In the genomic region with DNA sequence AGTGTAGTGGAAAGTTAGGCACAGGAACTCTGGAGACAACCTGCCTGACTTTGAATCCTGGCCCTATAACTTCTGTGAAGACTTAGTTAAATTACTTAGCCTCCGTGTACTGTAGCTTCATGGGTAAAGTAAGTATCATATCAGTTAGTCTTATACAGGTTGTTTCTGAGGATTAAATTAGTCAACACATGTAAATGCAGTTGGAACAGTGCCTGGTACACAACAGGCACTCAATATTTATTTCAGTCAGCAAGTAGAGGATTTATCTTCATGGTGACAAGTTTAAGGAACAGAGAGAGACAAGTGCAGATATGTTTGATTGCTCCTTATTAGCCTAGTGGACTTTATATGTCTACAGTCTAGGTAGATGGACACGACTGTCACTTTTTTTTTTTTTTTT, we compare ENCODE assay signal across 11 cellular contexts. TPM values are rescaled to one million over a fixed set of nuclear protein-coding genes. Genes with fewer than 3 reads are reported as not detected.
A peak's percentile ranks its signal among the peaks of the same experiment; 100 is the strongest.
DNase-seq lines count a peak whose midpoint lies in the region; ATAC-seq and TF ChIP-seq lines count a peak whose summit lies in the region.
"Had no signal": no experiment of that assay in that cellular context is flagged by ENCODE, and none has a peak within 500 bp of the region (broad histone marks: within the 10 kb centered on the region; RNA-seq: fewer than 3 reads in every experiment).

No MANE protein-coding gene starts in this region.

- peaks cover 12 to 32% (median 13%) of the 10 kb centered on the region in 3 donors for H3K27me3 Mint-ChIP-seq in immature natural killer cell (ENCODE audit: low read depth in 3 of 3)

- H3K27me3 ChIP-seq in heart left ventricle (peaks cover 0 to 45% (median 18%) of the 10 kb centered on the region in 9 donors), ascending aorta (no peaks in the 10 kb centered on the region), upper lobe of right lung (peaks cover 10% of the 10 kb centered on the region)

- H3K27ac Mint-ChIP-seq in immature natural killer cell: no peak overlapping the region

- peaks cover 0 to 28% (median 8%) of the 10 kb centered on the region in 12 donors for H3K4me1 ChIP-seq in heart left ventricle
- H3K4me1 ChIP-seq in ascending aorta: peaks cover 3 to 6% of the 10 kb centered on the region in 2 donors
- peaks cover 28% of the 10 kb centered on the region for H3K4me1 ChIP-seq in upper lobe of right lung

- H3K4me3 Mint-ChIP-seq in immature natural killer cell: peak overlapping the region in 3 of 5 donors; percentile 10 to 90 (median 75)

- no peak overlapping the region for H3K27ac ChIP-seq in heart left ventricle
- no peak overlapping the region for H3K27ac ChIP-seq in ascending aorta
- H3K27ac ChIP-seq in upper lobe of right lung: no peak overlapping the region

- ATAC-seq in heart left ventricle (no peak), upper lobe of right lung (no peak), HG02852 (IDR thresholded peaks at IDR 0.05; ENCODE audit: unreplicated experiment) (no peak)
- ATAC-seq: left colon had no signal

- intact Hi-C loops in heart left ventricle (cut with DNase I) (loop anchor here in 4 of 10 donors (5.0 to 10.0 kb wide), 3 partner anchors 157 to 319 kb away; no protein-coding TSS in a partner anchor), cardiac septum (cut with DNase I) (no loop called here), ascending aorta (cut with DNase I) (loop anchor here (5.0 kb wide), 1 partner anchor 157 kb away; no protein-coding TSS in a partner anchor), upper lobe of right lung (cut with DNase I) (no loop called here), head of caudate nucleus (cut with DNase I) (no loop called here)

- H3K36me3 ChIP-seq in heart left ventricle (peaks cover 0 to 8% (median 0%) of the 10 kb centered on the region in 9 donors), ascending aorta (no peaks in the 10 kb centered on the region), upper lobe of right lung (no peaks in the 10 kb centered on the region)

- peaks cover 11 to 12% of the 10 kb centered on the region in 2 donors for H3K4me1 Mint-ChIP-seq in immature natural killer cell

- H3K4me3 ChIP-seq in heart left ventricle (peak overlapping the region in 8 of 12 donors; percentile 47 to 67 (median 56)), ascending aorta (peak overlapping the region; percentile 64 to 83), upper lobe of right lung (peak overlapping the region; percentile 55)

- peaks cover 0 to 3% (median 0%) of the 10 kb centered on the region in 3 donors for H3K36me3 Mint-ChIP-seq in immature natural killer cell

- 56 to 73% (median 64%) methylated on average over 2 of the region's 2 CpGs for WGBS in heart left ventricle, 4 donors

- no peak for TF ChIP-seq CTCF in heart left ventricle (IDR thresholded peaks at IDR 0.05)
- no peak for TF ChIP-seq CTCF in ascending aorta (IDR thresholded peaks at IDR 0.05)
- no peak for TF ChIP-seq CTCF in upper lobe of right lung (IDR thresholded peaks at IDR 0.05)

- H3K9me3 ChIP-seq in heart left ventricle (no peaks in the 10 kb centered on the region), ascending aorta (no peaks in the 10 kb centered on the region), upper lobe of right lung (no peaks in the 10 kb centered on the region)

- peaks cover 0 to 6% (median 0%) of the 10 kb centered on the region in 6 donors for H3K9me3 Mint-ChIP-seq in immature natural killer cell

- no peak for TF ChIP-seq POLR2A in heart left ventricle (IDR thresholded peaks at IDR 0.05)

- no peak for DNase-seq in heart left ventricle
- no peak for DNase-seq in cardiac septum (ENCODE audit: low spot score)
- DNase-seq in ascending aorta (ENCODE audit: low spot score in 2 of 2): no peak
- no peak for DNase-seq in immature natural killer cell
- DNase-seq in upper lobe of right lung: no peak
- DNase-seq in nucleus accumbens (lab: John Stamatoyannopoulos, UW): no peak
- DNase-seq in head of caudate nucleus: no peak
- DNase-seq: C1 segment of cervical spinal cord, left colon, NCI-H526 treated with DMSO at 0.1 percent for 48 hours had no signal

RNA-seq across cellular contexts. Expression of a gene that starts 2.7 kb away (rescaled TPM):
- total RNA-seq in heart left ventricle: 1 to 10 TPM; 1.3 to 8.7 (median 4.1) TPM
- polyA plus RNA-seq in heart left ventricle: 1 to 10 TPM; 2.8 to 7.0 TPM
- total RNA-seq in cardiac septum: 3.7 TPM
- total RNA-seq in ascending aorta: not detected
- not detected for polyA plus RNA-seq in immature natural killer cell
- total RNA-seq in upper lobe of right lung: 1.7 TPM

RNA-seq across cellular contexts. Expression of a gene that starts 17.9 kb away (rescaled TPM):
- total RNA-seq in heart left ventricle (10 to 100 TPM; 10.3 to 18.0 (median 13.1) TPM), cardiac septum (12.9 TPM), ascending aorta (8.4 TPM), upper lobe of right lung (25.0 TPM)
- polyA plus RNA-seq in heart left ventricle (1 to 10 TPM; 4.3 to 5.1 TPM), immature natural killer cell (10 to 100 TPM; 10.2 to 25.7 (median 15.2) TPM)
